Comparison of ENCODE assay signal across 16 cellular contexts in the genomic region with DNA sequence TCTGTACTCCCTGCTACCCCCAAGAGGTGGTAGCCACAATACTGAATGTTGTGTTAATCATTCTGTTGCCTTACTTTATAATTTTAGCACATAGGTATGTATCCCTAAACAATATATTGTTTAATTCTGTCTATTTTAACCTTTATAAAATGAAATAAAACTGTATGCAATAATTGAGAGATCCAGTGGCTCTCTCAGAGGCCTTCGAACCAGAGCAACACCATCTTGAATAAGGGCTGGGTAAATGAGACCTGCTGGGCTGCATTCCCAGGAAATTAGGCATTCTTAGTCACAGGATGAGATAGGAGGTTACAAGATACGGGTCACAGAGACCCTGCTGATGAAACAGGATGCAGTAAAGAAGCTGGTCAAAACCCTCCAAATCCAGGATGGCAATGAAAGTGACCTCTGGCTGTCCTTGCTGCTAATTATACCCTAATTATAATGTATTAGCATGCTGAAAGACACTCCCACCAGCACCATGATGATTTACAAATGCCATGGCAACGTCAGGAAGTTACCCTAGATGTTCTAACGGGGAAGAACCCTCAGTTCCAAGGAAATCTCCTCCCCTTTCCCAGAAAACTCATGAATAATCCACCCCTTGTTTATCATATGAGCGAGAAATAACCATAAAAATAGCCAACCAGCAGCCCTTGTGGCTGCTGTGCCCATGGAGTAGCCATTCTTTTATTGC. TPM values are rescaled to one million over a fixed set of nuclear protein-coding genes. Genes with fewer than 3 reads are reported as not detected.
A peak's percentile ranks its signal among the peaks of the same experiment; 100 is the strongest.
DNase-seq lines count a peak whose midpoint lies in the region; ATAC-seq, FAIRE-seq and TF ChIP-seq lines count a peak whose summit lies in the region.
"Had no signal": no experiment of that assay in that cellular context is flagged by ENCODE, and none has a peak within 500 bp of the region (broad histone marks: within the 10 kb centered on the region; RNA-seq: fewer than 3 reads in every experiment).

No MANE protein-coding gene starts in this region.

- no peak overlapping the region for H3K9ac ChIP-seq in MM.1S (ENCODE audit: low read length)

- peaks cover 28% of the 10 kb centered on the region for H3K79me2 ChIP-seq in MM.1S (ENCODE audit: low read length)

- H3K36me3 ChIP-seq in bronchial epithelial cell (ENCODE audit: control insufficient read depth, insufficient read depth, low read length) = peaks cover 6% of the 10 kb centered on the region
- H3K36me3 ChIP-seq in MM.1S (replicated peaks; ENCODE audit: insufficient read depth, low read length) = no peaks in the 10 kb centered on the region

- no peak overlapping the region for H2AFZ ChIP-seq in MM.1S (ENCODE audit: low read length)

- FAIRE-seq in A549 (lab: Jason Lieb, UNC) (no peak), bronchial epithelial cell (lab: Jason Lieb, UNC) (no peak)

- H4K20me1 ChIP-seq in MM.1S (ENCODE audit: insufficient read depth, low read length) = no peaks in the 10 kb centered on the region

- no peak for TF ChIP-seq EP300 in A549 (IDR thresholded peaks at IDR 0.05)

- H3K4me1 ChIP-seq in A549 (peaks cover 18% of the 10 kb centered on the region), MM.1S (ENCODE audit: low read length) (peaks cover 8% of the 10 kb centered on the region; the same call in 1 of the 2 replicates)

- peaks cover 14% of the 10 kb centered on the region; the same call in 1 of the 3 replicates for H3K9me3 ChIP-seq in A549
- no peaks in the 10 kb centered on the region for H3K9me3 ChIP-seq in MM.1S (replicated peaks; ENCODE audit: insufficient read depth, low read length)
- H3K9me3 ChIP-seq: upper lobe of left lung had no signal

- H3K27ac ChIP-seq in A549 (no peak overlapping the region), MM.1S (ENCODE audit: low read length) (no peak overlapping the region)
- H3K27ac ChIP-seq: upper lobe of left lung had no signal

- CTCF ChIA-PET in A549 (lab: Yijun Ruan, JAX) = interaction anchor here (0.5 to 14.8 kb wide), 4 partner anchors 9 to 62 kb away, joined by 4 to 376 read pairs (median 8); no protein-coding TSS in a partner anchor

- ATAC-seq in A549 = no peak
- no peak for ATAC-seq in GM19463 (IDR thresholded peaks at IDR 0.05; ENCODE audit: unreplicated experiment)
- ATAC-seq: activated naive CD4-positive, alpha-beta T cell treated with anti-CD3 and anti-CD28 coated beads, Interleukin-2, amount 50 U/mL, for 72 hours had no signal

- H3K4me3 ChIP-seq in A549 = no peak overlapping the region
- H3K4me3 ChIP-seq in bronchial epithelial cell (ENCODE audit: low read depth, low read length) = no peak overlapping the region
- H3K4me3 ChIP-seq in MM.1S (ENCODE audit: low read length) = no peak overlapping the region
- H3K4me3 ChIP-seq: upper lobe of left lung had no signal

- 28% methylated on average over 5 of the region's 5 CpGs for whole genome bisulfite sequencing in A549 (ENCODE audit: missing lambda C conversion rate)

- no peak for TF ChIP-seq CTCF in A549 (IDR thresholded peaks at IDR 0.05)
- no peak for TF ChIP-seq CTCF in bronchial epithelial cell (IDR thresholded peaks at IDR 0.05; ENCODE audit: insufficient read depth, low read length, severe bottlenecking)
- TF ChIP-seq CTCF in MM.1S (IDR thresholded peaks at IDR 0.05; ENCODE audit: low read length) = no peak

- no peaks in the 10 kb centered on the region for H3K9me2 ChIP-seq in MM.1S (replicated peaks; ENCODE audit: insufficient read depth, low read length)

- H3F3A ChIP-seq in MM.1S (ENCODE audit: insufficient read depth, low read length) = no peaks in the 10 kb centered on the region

- TF ChIP-seq POLR2A in A549 (IDR thresholded peaks at IDR 0.05; ENCODE audit: low read length) = no peak

- H3K27me3 ChIP-seq in bronchial epithelial cell (ENCODE audit: control insufficient read depth, insufficient read depth, low read length) (no peaks in the 10 kb centered on the region), MM.1S (replicated peaks; ENCODE audit: insufficient read depth, low read length) (peaks cover 32% of the 10 kb centered on the region)
- H3K27me3 ChIP-seq: upper lobe of left lung had no signal

- DNase-seq in A549 (ENCODE audit: low read depth in 1 of 2, low spot score in 1 of 2) (no peak), HS-5 (ENCODE audit: low read depth) (peak; percentile 65), bronchial epithelial cell (ENCODE audit: low read depth) (peak; percentile 91), kidney tubule cell (ENCODE audit: low spot score) (peak; percentile 62), NCI-H526 (lab: John Stamatoyannopoulos, UW) (no peak), DMS53 treated with DMSO at 0.1 percent for 48 hours (lab: John Stamatoyannopoulos, UW; ENCODE audit: unreplicated experiment) (no peak), MM.1S (no peak)
- DNase-seq: activated CD4-positive, alpha-beta T cell treated with anti-CD3 and anti-CD28 coated beads, Interleukin-2, amount 50 U/mL, for 4 hours; AML-193; cortex of kidney; GOT3; hippocampal formation; NCI-H1930; upper lobe of left lung had no signal

- POLR2A ChIA-PET in A549 (lab: Yijun Ruan, JAX) = no interaction called here

- TF ChIP-seq RAD21 in A549 (conservative IDR thresholded peaks at IDR 0.05 in 1 of 2, IDR thresholded peaks at IDR 0.05 in 1 of 2) = no peak

- H3K4me2 ChIP-seq in A549 (no peak overlapping the region), MM.1S (ENCODE audit: low read depth, low read length) (no peak overlapping the region)

TF ChIP-seq in A549, 52 proteins besides CTCF, POLR2A, EP300 and RAD21:
- TF ChIP-seq KDM5A (IDR thresholded peaks at IDR 0.05) = no peak
- no peak for TF ChIP-seq MAZ (IDR thresholded peaks at IDR 0.05; ENCODE audit: borderline replicate concordance, low read depth, low read length)
- TF ChIP-seq, protein P1, sequence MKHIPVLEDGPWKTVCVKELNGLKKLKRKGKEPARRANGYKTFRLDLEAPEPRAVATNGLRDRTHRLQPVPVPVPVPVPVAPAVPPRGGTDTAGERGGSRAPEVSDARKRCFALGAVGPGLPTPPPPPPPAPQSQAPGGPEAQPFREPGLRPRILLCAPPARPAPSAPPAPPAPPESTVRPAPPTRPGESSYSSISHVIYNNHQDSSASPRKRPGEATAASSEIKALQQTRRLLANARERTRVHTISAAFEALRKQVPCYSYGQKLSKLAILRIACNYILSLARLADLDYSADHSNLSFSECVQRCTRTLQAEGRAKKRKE (CRISPR knock-in tag; IDR thresholded peaks at IDR 0.05; ENCODE audit: low read depth) = peak; percentile 90; the same call in 1 of the 2 replicates

RNA-seq across cellular contexts. Expression of gene CANT1, which starts 2.0 kb away (rescaled TPM):
- 65.5 and 70.0 TPM in 2 replicates for polyA plus RNA-seq in A549 (2011; rRNA removed)
- 73.1 and 91.1 TPM in 2 replicates for polyA plus RNA-seq in A549 (2012; cell fraction: cytosol; rRNA removed)
- polyA plus RNA-seq in A549 (2012; cell fraction: nucleus; rRNA removed) = 73.9 and 106 TPM in 2 replicates
- polyA plus RNA-seq in A549 (2017; fragmentation: RNase III; extraction: RNeasy Plus Mini Kit Qiagen cat#74134 plus additional on column Dnase treatment) = 63.4 to 67.6 TPM (median 66.8 TPM) in 3 replicates
- polyA minus RNA-seq in A549 (2011; rRNA and poly(A)+ RNA removed) = 66.6 and 67.2 TPM in 2 replicates
- 60.0 and 114 TPM in 2 replicates for total RNA-seq in bronchial epithelial cell

RNA-seq across cellular contexts. Expression of gene C1QTNF1, which starts 12.4 kb away (rescaled TPM):
- polyA plus RNA-seq in A549 (2011; rRNA removed) (10.2 and 13.2 TPM in 2 replicates), A549 (2017; fragmentation: RNase III; extraction: RNeasy Plus Mini Kit Qiagen cat#74134 plus additional on column Dnase treatment) (26.1 to 27.8 TPM (median 27.3 TPM) in 3 replicates)
- 5.2 and 8.3 TPM in 2 replicates for polyA plus RNA-seq in A549 (2012; cell fraction: cytosol; rRNA removed)
- 15.4 and 16.1 TPM in 2 replicates for polyA plus RNA-seq in A549 (2012; cell fraction: nucleus; rRNA removed)
- polyA minus RNA-seq in A549 (2011; rRNA and poly(A)+ RNA removed) = 12.9 and 13.3 TPM in 2 replicates
- 0.13 and 0.79 TPM in 2 replicates for total RNA-seq in bronchial epithelial cell
- total RNA-seq: activated naive CD4-positive, alpha-beta T cell treated with anti-CD3 and anti-CD28 coated beads, Interleukin-2, amount 50 U/mL, for 72 hours had no signal

RNA-seq across cellular contexts. Expression of gene LGALS3BP, which starts 31.9 kb away (rescaled TPM):
- 28.3 and 32.3 TPM in 2 replicates for polyA plus RNA-seq in A549 (2011; rRNA removed)
- 21.3 and 28.5 TPM in 2 replicates for polyA plus RNA-seq in A549 (2012; cell fraction: cytosol; rRNA removed)
- polyA plus RNA-seq in A549 (2012; cell fraction: nucleus; rRNA removed) = 104 and 148 TPM in 2 replicates
- 59.5 to 66.1 TPM (median 60.0 TPM) in 3 replicates for polyA plus RNA-seq in A549 (2017; fragmentation: RNase III; extraction: RNeasy Plus Mini Kit Qiagen cat#74134 plus additional on column Dnase treatment)
- 34.3 and 41.5 TPM in 2 replicates for polyA minus RNA-seq in A549 (2011; rRNA and poly(A)+ RNA removed)
- total RNA-seq in bronchial epithelial cell = 116 and 118 TPM in 2 replicates

Comparison
In these comparisons a context has a peak if more than half of its experiments do, and no peak if none do; other contexts are left out.
1. DNase-seq: peak in HS-5 (single experiment), bronchial epithelial cell (single experiment) and kidney tubule cell (single experiment); none in A549 (0 of 2), NCI-H526 (0 of 2), DMS53 treated with DMSO at 0.1 percent for 48 hours (single experiment) and MM.1S (single experiment).